Comparison of ENCODE assay signal across 14 cellular contexts in the genomic region with DNA sequence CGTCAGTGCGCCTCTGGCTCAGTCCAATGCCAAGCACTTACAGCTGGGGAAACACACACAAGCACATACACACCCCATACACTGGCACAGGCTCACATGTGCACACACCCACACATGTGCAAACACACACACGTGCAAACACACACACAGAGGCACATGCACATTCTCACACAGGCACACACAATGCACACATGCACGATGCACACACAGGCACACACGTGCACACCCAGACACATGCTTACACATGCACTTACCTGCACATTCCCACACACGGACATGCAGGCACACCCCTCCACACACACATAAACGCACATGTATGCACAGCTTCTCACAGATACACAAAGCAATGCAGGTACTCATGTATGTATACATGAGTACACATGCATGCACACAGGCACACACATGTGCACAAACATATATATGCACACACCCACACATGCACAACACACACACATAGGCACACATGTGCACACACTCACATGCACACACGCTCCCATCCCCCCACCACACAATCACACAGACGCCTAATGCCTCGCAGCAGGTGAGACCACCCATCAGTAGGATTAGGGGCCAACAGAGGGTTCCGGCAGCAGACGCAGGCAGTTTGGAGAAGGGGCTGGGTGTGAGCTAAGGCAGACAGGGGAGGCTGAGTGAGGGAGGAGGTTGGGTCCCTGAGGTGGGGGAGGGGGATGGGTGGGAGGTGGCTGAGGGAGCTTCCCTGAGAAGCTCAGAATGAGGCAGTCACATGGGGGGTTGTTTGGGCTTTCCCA.
"Had no signal": no experiment of that assay in that cellular context is flagged by ENCODE, and none has a peak within 500 bp of the region (broad histone marks: within the 10 kb centered on the region; RNA-seq: fewer than 3 reads in every experiment).

No MANE protein-coding gene starts in this region.

- H3K4me2 ChIP-seq: smooth muscle cell had no signal

- H3K4me3 ChIP-seq: adrenal gland, ovary, smooth muscle cell, tibial nerve had no signal

- ATAC-seq: left lobe of liver had no signal

- H3K36me3 Mint-ChIP-seq: activated naive CD4-positive, alpha-beta T cell treated with anti-CD3 and anti-CD28 coated beads, Interleukin-2, amount 10 ng/mL, durations not matched to agents 7 days and 5 days; memory B cell; stimulated activated memory B cell treated with anti-CD40 and anti-IgM and Interleukin-4, amounts not matched to agents 10 μg/mL and 1 μg/mL and 100 μg/mL, for 72 hours had no signal

- DNase-seq: adrenal gland, glutamatergic neuron, ovary, T-helper 1 cell had no signal

- H3K9me3 ChIP-seq: adrenal gland, ovary had no signal

- H3K4me1 ChIP-seq: adrenal gland, tibial nerve had no signal

- H3K9me3 Mint-ChIP-seq: activated naive CD4-positive, alpha-beta T cell treated with anti-CD3 and anti-CD28 coated beads, Interleukin-2, amount 10 ng/mL, durations not matched to agents 7 days and 5 days; central memory CD8-positive, alpha-beta T cell; memory B cell; nephron; stimulated activated memory B cell treated with anti-CD40 and anti-IgM and Interleukin-4, amounts not matched to agents 10 μg/mL and 1 μg/mL and 100 μg/mL, for 72 hours had no signal

- H3K27ac ChIP-seq: adrenal gland, ovary, tibial nerve, VCaP had no signal

- H3K27me3 ChIP-seq: ovary had no signal

- H3K4me1 Mint-ChIP-seq: central memory CD8-positive, alpha-beta T cell; stimulated activated memory B cell treated with anti-CD40 and anti-IgM and Interleukin-4, amounts not matched to agents 10 μg/mL and 1 μg/mL and 100 μg/mL, for 72 hours had no signal

- H3K4me3 Mint-ChIP-seq: activated naive CD4-positive, alpha-beta T cell treated with anti-CD3 and anti-CD28 coated beads, Interleukin-2, amount 10 ng/mL, durations not matched to agents 7 days and 5 days; central memory CD8-positive, alpha-beta T cell; dendritic cell treated with granulocyte-macrophage colony-stimulating factor and Interleukin-4, amounts not matched to agents 40 ng/mL and 50 ng/mL, for 4 days; memory B cell; stimulated activated memory B cell treated with anti-CD40 and anti-IgM and Interleukin-4, amounts not matched to agents 10 μg/mL and 1 μg/mL and 100 μg/mL, for 72 hours had no signal

- H3K36me3 ChIP-seq: adrenal gland, ovary, tibial nerve had no signal

- H3K27ac Mint-ChIP-seq: activated naive CD4-positive, alpha-beta T cell treated with anti-CD3 and anti-CD28 coated beads, Interleukin-2, amount 10 ng/mL, durations not matched to agents 7 days and 5 days; dendritic cell treated with granulocyte-macrophage colony-stimulating factor and Interleukin-4, amounts not matched to agents 40 ng/mL and 50 ng/mL, for 4 days; memory B cell; nephron; stimulated activated memory B cell treated with anti-CD40 and anti-IgM and Interleukin-4, amounts not matched to agents 10 μg/mL and 1 μg/mL and 100 μg/mL, for 72 hours had no signal
